Comparison of ENCODE assay signal across 16 cellular contexts in genomic region chr20:20450461-20451027, GRCh38.
DNase-seq lines count a peak whose midpoint lies in the region; ATAC-seq and TF ChIP-seq lines count a peak whose summit lies in the region.
"Had no signal": no experiment of that assay in that cellular context is flagged by ENCODE, and none has a peak within 500 bp of the region (broad histone marks: within the 10 kb centered on the region; RNA-seq: fewer than 3 reads in every experiment).

No MANE protein-coding gene starts in this region.

- H3K79me2 ChIP-seq in fibroblast of lung (ENCODE audit: control insufficient read depth, insufficient read depth, low read length), result no peaks in the 10 kb centered on the region

- ATAC-seq in omental fat pad (ENCODE audit: low FRiP score), result peak; percentile 54
- ATAC-seq: body of pancreas; naive thymus-derived CD8-positive, alpha-beta T cell had no signal

- H3K9me3 ChIP-seq in fibroblast of lung (ENCODE audit: control insufficient read depth, insufficient read depth, low read depth, low read length), result no peaks in the 10 kb centered on the region
- no peaks in the 10 kb centered on the region for H3K9me3 ChIP-seq in spleen
- H3K9me3 ChIP-seq: body of pancreas, upper lobe of left lung had no signal

- no peak overlapping the region for H2AFZ ChIP-seq in fibroblast of lung (ENCODE audit: low read length)

- H3K27me3 ChIP-seq in fibroblast of lung (ENCODE audit: control insufficient read depth, insufficient read depth, low read length), result no peaks in the 10 kb centered on the region
- H3K27me3 ChIP-seq in spleen (replicated peaks in 1 of 7), result no peaks in the 10 kb centered on the region
- H3K27me3 ChIP-seq: body of pancreas, upper lobe of left lung had no signal

- no peak for TF ChIP-seq POLR2A in spleen (IDR thresholded peaks at IDR 0.05)

- H3K27ac ChIP-seq in fibroblast of lung (ENCODE audit: insufficient read depth, low read length), result no peak overlapping the region
- no peak overlapping the region for H3K27ac ChIP-seq in spleen
- H3K27ac ChIP-seq: body of pancreas, RWPE1, upper lobe of left lung had no signal

- DNase-seq in NCI-H345 (lab: John Stamatoyannopoulos, UW) (peak; percentile 25), NCI-H345 treated with DMSO at 0.1 percent for 48 hours (lab: John Stamatoyannopoulos, UW; ENCODE audit: unreplicated experiment) (no peak), RPMI7951 (ENCODE audit: low read depth) (peak; percentile 75), fibroblast of lung (ENCODE audit: low read depth in 2 of 2) (peak; percentile 33 to 36), omental fat pad (ENCODE audit: low spot score) (no peak), NCI-H2107 treated with DMSO at 0.1 percent for 48 hours (lab: John Stamatoyannopoulos, UW; ENCODE audit: unreplicated experiment) (no peak), spleen (no peak), GF-D8 (lab: John Stamatoyannopoulos, UW) (no peak)
- DNase-seq: erythroblast; HCEC 1CT; naive thymus-derived CD8-positive, alpha-beta T cell; NCI-H187 treated with DMSO at 0.1 percent for 48 hours; upper lobe of left lung had no signal

- no peaks in the 10 kb centered on the region for H3K36me3 ChIP-seq in fibroblast of lung (ENCODE audit: control insufficient read depth, insufficient read depth, low read length)
- peaks cover 0 to 19% (median 0%) of the 10 kb centered on the region in 6 donors for H3K36me3 ChIP-seq in spleen

- H3K9ac ChIP-seq in fibroblast of lung (ENCODE audit: insufficient read depth, low read length), result no peak overlapping the region

- no peak overlapping the region for H3K4me3 ChIP-seq in fibroblast of lung (replicated peaks in 1 of 4; ENCODE audit: control extremely low read depth in 1 of 4, insufficient read depth in 1 of 4, low read depth in 3 of 4, low read length in 4 of 4)
- H3K4me3 ChIP-seq in spleen, result no peak overlapping the region
- H3K4me3 ChIP-seq: body of pancreas, skin epidermis, upper lobe of left lung had no signal

- peaks cover 5% of the 10 kb centered on the region for H3K4me1 ChIP-seq in fibroblast of lung (ENCODE audit: control insufficient read depth, extremely low read depth, insufficient read depth, low read length)
- peaks cover 6 to 40% (median 21%) of the 10 kb centered on the region in 6 donors for H3K4me1 ChIP-seq in spleen
- H3K4me1 ChIP-seq: body of pancreas had no signal

- intact Hi-C loops in spleen (cut with DNase I; ENCODE audit: low total_unique reads), result no loop called here

- TF ChIP-seq CTCF in fibroblast of lung (conservative IDR thresholded peaks at IDR 0.05 in 1 of 2, IDR thresholded peaks at IDR 0.05 in 1 of 2; ENCODE audit: low read depth in 1 of 2, low read length in 2 of 2) (no peak), omental fat pad (IDR thresholded peaks at IDR 0.05) (no peak), spleen (IDR thresholded peaks at IDR 0.05 in 8 of 11, conservative IDR thresholded peaks at IDR 0.05 in 3 of 11) (no peak)

- WGBS in spleen, 5 donors, result 71 to 89% (median 79%) methylated on average over 5 of the region's 5 CpGs

- no peak overlapping the region for H3K4me2 ChIP-seq in fibroblast of lung (ENCODE audit: extremely low read depth, insufficient read depth, low read length)

- H4K20me1 ChIP-seq in fibroblast of lung (ENCODE audit: control insufficient read depth, extremely low read depth, insufficient read depth, low read length), result no peaks in the 10 kb centered on the region

Comparison
In these comparisons a context has a peak if more than half of its experiments do, and no peak if none do; other contexts are left out.
1. DNase-seq: peak in NCI-H345 (single experiment), RPMI7951 (single experiment) and fibroblast of lung (2 of 2); none in NCI-H345 treated with DMSO at 0.1 percent for 48 hours (single experiment), omental fat pad (single experiment), NCI-H2107 treated with DMSO at 0.1 percent for 48 hours (single experiment), spleen (single experiment) and GF-D8 (single experiment).